16 cellular contexts compared by ENCODE assay signal in the genomic region with DNA sequence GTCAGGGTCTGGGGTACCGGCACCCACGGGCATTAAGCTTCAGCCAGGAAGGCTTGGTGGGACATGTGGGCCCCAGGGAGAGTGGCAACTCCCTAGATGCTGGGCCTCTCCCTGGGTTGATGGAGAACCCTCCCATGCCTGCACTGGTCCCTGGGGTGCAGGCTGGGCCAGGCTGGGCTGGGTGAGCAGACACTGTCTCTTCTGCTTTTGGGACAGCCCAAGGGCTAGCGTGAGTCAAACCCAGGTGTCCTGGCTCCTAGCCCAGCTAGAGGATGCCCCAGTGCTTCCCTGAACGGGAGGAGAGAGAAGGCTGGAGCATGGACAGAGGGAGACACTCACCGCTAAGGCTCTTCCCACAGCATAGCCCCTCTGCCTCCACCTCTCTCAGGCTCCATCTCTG. TPM values are rescaled to one million over a fixed set of nuclear protein-coding genes. Genes with fewer than 3 reads are reported as not detected.
A peak's percentile ranks its signal among the peaks of the same experiment; 100 is the strongest.
DNase-seq lines count a peak whose midpoint lies in the region; TF ChIP-seq lines count a peak whose summit lies in the region.
"Had no signal": no experiment of that assay in that cellular context is flagged by ENCODE, and none has a peak within 500 bp of the region (broad histone marks: within the 10 kb centered on the region; RNA-seq: fewer than 3 reads in every experiment).

No MANE protein-coding gene starts in this region.

- H3K79me2 ChIP-seq in mammary epithelial cell (ENCODE audit: insufficient read depth, low read length) (no peaks in the 10 kb centered on the region), osteoblast (ENCODE audit: insufficient read depth, low read length) (no peaks in the 10 kb centered on the region)

- no peak for TF ChIP-seq POLR2A in NB4 (IDR thresholded peaks at IDR 0.05; ENCODE audit: extremely low read depth, insufficient read length)

- H3K4me3 Mint-ChIP-seq in activated CD4-positive, alpha-beta memory T cell treated with anti-CD3 and anti-CD28 coated beads for 36 hours, result no peak overlapping the region

- H3K4me3 ChIP-seq in BLaER1 treated with 17β-estradiol and CSF1 and Interleukin-3, amounts not matched to agents 10 nM and 100 nM, result no peak overlapping the region
- H3K4me3 ChIP-seq in NB4 (ENCODE audit: low read depth, low read length), result no peak overlapping the region
- H3K4me3 ChIP-seq in mammary epithelial cell (replicated peaks in 1 of 3; ENCODE audit: insufficient read depth in 1 of 3, low read depth in 2 of 3, low read length in 3 of 3), result no peak overlapping the region
- no peak overlapping the region for H3K4me3 ChIP-seq in osteoblast (ENCODE audit: insufficient read depth, low read length)
- H3K4me3 ChIP-seq: HAP-1, SJSA1 had no signal

- H3K36me3 ChIP-seq in BLaER1 treated with 17β-estradiol and CSF1 and Interleukin-3, amounts not matched to agents 10 nM and 100 nM, result no peaks in the 10 kb centered on the region
- H3K36me3 ChIP-seq in mammary epithelial cell (ENCODE audit: insufficient read depth, low read length), result no peaks in the 10 kb centered on the region
- no peaks in the 10 kb centered on the region for H3K36me3 ChIP-seq in osteoblast (ENCODE audit: insufficient read depth, low read length)
- H3K36me3 ChIP-seq: HAP-1, SJSA1 had no signal

- TF ChIP-seq CTCF in NB4 (IDR thresholded peaks at IDR 0.05; ENCODE audit: low read depth, low read length), result no peak
- no peak for TF ChIP-seq CTCF in mammary epithelial cell (conservative IDR thresholded peaks at IDR 0.05 in 1 of 2, IDR thresholded peaks at IDR 0.05 in 1 of 2; ENCODE audit: extremely low read depth in 1 of 2, insufficient read depth in 1 of 2, low read depth in 1 of 2, low read length in 2 of 2)
- TF ChIP-seq CTCF in osteoblast (IDR thresholded peaks at IDR 0.05; ENCODE audit: extremely low read depth, low read depth, low read length), result no peak

- peaks cover 6% of the 10 kb centered on the region for H3K4me1 Mint-ChIP-seq in activated CD4-positive, alpha-beta memory T cell treated with anti-CD3 and anti-CD28 coated beads for 36 hours (ENCODE audit: low read depth)

- no peaks in the 10 kb centered on the region for H3K27me3 Mint-ChIP-seq in activated CD4-positive, alpha-beta memory T cell treated with anti-CD3 and anti-CD28 coated beads for 36 hours

- no peaks in the 10 kb centered on the region for H3K9me3 Mint-ChIP-seq in activated CD4-positive, alpha-beta memory T cell treated with anti-CD3 and anti-CD28 coated beads for 36 hours

- H2AFZ ChIP-seq in mammary epithelial cell (ENCODE audit: low read depth, low read length) (no peak overlapping the region), osteoblast (ENCODE audit: low read length) (no peak overlapping the region)

- dilution Hi-C loops in mammary epithelial cell (cut with HindIII; ENCODE audit: low sequenced_read_pairs), result loop anchor here (5.0 kb wide), 1 partner anchor 49 kb away; no protein-coding TSS in a partner anchor

- BruUV-seq in mammary epithelial cell (replicated peaks; lab: Mats Ljungman, UMichigan), result no TSS peak

- peak; percentile 90 for DNase-seq in NB4 (ENCODE audit: low read depth)
- peak; percentile 29 for DNase-seq in mammary epithelial cell
- DNase-seq in osteoblast (ENCODE audit: insufficient read length, low spot score, missing footprints), result peak; percentile 66
- no peak for DNase-seq in NCI-H1105 (lab: John Stamatoyannopoulos, UW)
- no peak for DNase-seq in activated CD4-positive, alpha-beta memory T cell treated with anti-CD3 and anti-CD28 coated beads for 36 hours
- DNase-seq in activated CD8-positive, alpha-beta memory T cell treated with anti-CD3 and anti-CD28 coated beads, Interleukin-2, amount 50 U/mL, for 4 hours, result no peak
- no peak for DNase-seq in NCI-H2029 (lab: John Stamatoyannopoulos, UW)
- DNase-seq: NCI-H1092, NCI-H1694 treated with DMSO at 0.1 percent for 48 hours, NCI-H446 treated with DMSO at 0.1 percent for 48 hours, NCI-H82 had no signal

- H3K27ac ChIP-seq in BLaER1 treated with 17β-estradiol and CSF1 and Interleukin-3, amounts not matched to agents 10 nM and 100 nM, result no peak overlapping the region
- H3K27ac ChIP-seq in mammary epithelial cell (ENCODE audit: insufficient read depth, low read depth, low read length) (no peak overlapping the region), osteoblast (ENCODE audit: low read depth, low read length) (no peak overlapping the region)
- H3K27ac ChIP-seq: C4-2B, SJSA1 had no signal

- no peaks in the 10 kb centered on the region for H3K36me3 Mint-ChIP-seq in activated CD4-positive, alpha-beta memory T cell treated with anti-CD3 and anti-CD28 coated beads for 36 hours

- peak overlapping the region in 7 of 11 experiments; percentile 22 to 61 (median 48); a peak in 14 of 22 replicates for H3K4me2 ChIP-seq in BLaER1 treated with 17β-estradiol and CSF1 and Interleukin-3, amounts not matched to agents 10 nM and 100 nM
- no peak overlapping the region for H3K4me2 ChIP-seq in mammary epithelial cell (ENCODE audit: insufficient read depth, low read depth, low read length)
- H3K4me2 ChIP-seq in osteoblast (ENCODE audit: insufficient read depth, low read length), result no peak overlapping the region

- H3K9me3 ChIP-seq in BLaER1 treated with 17β-estradiol and CSF1 and Interleukin-3, amounts not matched to agents 10 nM and 100 nM (replicated peaks in 1 of 11), result no peaks in the 10 kb centered on the region
- no peaks in the 10 kb centered on the region for H3K9me3 ChIP-seq in mammary epithelial cell (replicated peaks; ENCODE audit: insufficient read depth, low read length)
- H3K9me3 ChIP-seq in osteoblast (ENCODE audit: low read depth, low read length), result no peaks in the 10 kb centered on the region
- H3K9me3 ChIP-seq: HAP-1, SJSA1 had no signal

- H3K9ac ChIP-seq in BLaER1 treated with 17β-estradiol and CSF1 and Interleukin-3, amounts not matched to agents 10 nM and 100 nM, result peak overlapping the region in 2 of 11 experiments; percentile 36 to 38; a peak in 2 of 22 replicates
- no peak overlapping the region for H3K9ac ChIP-seq in mammary epithelial cell (ENCODE audit: insufficient read depth, low read length)

- H3K27ac Mint-ChIP-seq in activated CD4-positive, alpha-beta memory T cell treated with anti-CD3 and anti-CD28 coated beads for 36 hours, result no peak overlapping the region

- H3K4me1 ChIP-seq in BLaER1 treated with 17β-estradiol and CSF1 and Interleukin-3, amounts not matched to agents 10 nM and 100 nM, result peaks cover 0 to 13% (median 11%) of the 10 kb centered on the region in 10 experiments; a peak in 15 of 20 replicates
- peaks cover 20% of the 10 kb centered on the region for H3K4me1 ChIP-seq in mammary epithelial cell (ENCODE audit: insufficient read depth, low read length)
- no peaks in the 10 kb centered on the region for H3K4me1 ChIP-seq in osteoblast (ENCODE audit: insufficient read depth, low read length)
- H3K4me1 ChIP-seq: HAP-1, SJSA1 had no signal

- no peaks in the 10 kb centered on the region for H3K27me3 ChIP-seq in BLaER1 treated with 17β-estradiol and CSF1 and Interleukin-3, amounts not matched to agents 10 nM and 100 nM
- no peaks in the 10 kb centered on the region for H3K27me3 ChIP-seq in mammary epithelial cell (ENCODE audit: insufficient read depth, low read length)
- H3K27me3 ChIP-seq in osteoblast (ENCODE audit: insufficient read depth, low read length), result peaks cover 3% of the 10 kb centered on the region
- H3K27me3 ChIP-seq: SJSA1 had no signal

- no peaks in the 10 kb centered on the region for H4K20me1 ChIP-seq in BLaER1 treated with 17β-estradiol and CSF1 and Interleukin-3, amounts not matched to agents 10 nM and 100 nM
- H4K20me1 ChIP-seq in mammary epithelial cell (ENCODE audit: insufficient read depth, low read length), result no peaks in the 10 kb centered on the region
- no peaks in the 10 kb centered on the region for H4K20me1 ChIP-seq in osteoblast (ENCODE audit: insufficient read depth, low read length)

- intact Hi-C loops in mammary epithelial cell (cut with micrococcal nuclease), result no loop called here
- intact Hi-C loops in activated CD4-positive, alpha-beta memory T cell treated with anti-CD3 and anti-CD28 coated beads for 36 hours (cut with micrococcal nuclease), result loop anchor here (10.0 kb wide), 1 partner anchor 207 kb away; no protein-coding TSS in a partner anchor

- POLR2A ChIA-PET in activated CD4-positive, alpha-beta memory T cell treated with anti-CD3 and anti-CD28 coated beads for 36 hours (lab: Charles Lee), result interaction anchor here (0.6 kb wide), 1 partner anchor 50 kb away, joined by 3 read pairs; no protein-coding TSS in a partner anchor

- in situ Hi-C loops in mammary epithelial cell (cut with MboI; ENCODE audit: low sequenced_read_pairs in 2 of 2), result loop anchor here (5.0 kb wide), 2 partner anchors 39 to 54 kb away; a partner anchor contains a TSS

- 65% methylated on average over 4 of the region's 5 CpGs for WGBS in mammary epithelial cell (ENCODE audit: low coverage, missing lambda C conversion rate)

- CTCF ChIA-PET in mammary epithelial cell (lab: Charles Lee; ENCODE audit: low non-redundant PET), result interaction anchor here (0.5 to 0.7 kb wide), 4 partner anchors 23 to 58 kb away, joined by 3 to 5 read pairs (median 4); a partner anchor contains a TSS
- CTCF ChIA-PET in activated CD4-positive, alpha-beta memory T cell treated with anti-CD3 and anti-CD28 coated beads for 36 hours (lab: Charles Lee), result interaction anchor here (1.8 to 3.8 kb wide), 3 partner anchors 34 to 59 kb away, joined by 6 to 22 read pairs (median 8); no protein-coding TSS in a partner anchor

RNA-seq across cellular contexts. Expression of a gene that starts 5.7 kb away (rescaled TPM):
- total RNA-seq in mammary epithelial cell (under 1 TPM in 1 of 2 donors, not detected in 1; 0.56 TPM), osteoblast (0.59 TPM in 1 of 2 replicates, not detected in the other)
- polyA plus RNA-seq in mammary epithelial cell, result not detected
- not detected for polyA minus RNA-seq in mammary epithelial cell
- total RNA-seq in activated CD4-positive, alpha-beta memory T cell treated with anti-CD3 and anti-CD28 coated beads for 36 hours, result under 1 TPM; 0.12 to 0.36 TPM
- total RNA-seq: HT1080, SJSA1 had no signal

RNA-seq across cellular contexts. Expression of a gene that starts 39.3 kb away (rescaled TPM):
- total RNA-seq in mammary epithelial cell, result 10 to 100 TPM; 11.0 to 20.0 TPM
- polyA plus RNA-seq in mammary epithelial cell, result 38.7 TPM
- 50.9 TPM for polyA minus RNA-seq in mammary epithelial cell
- total RNA-seq in osteoblast, result 0.72 and 0.88 TPM in 2 replicates
- total RNA-seq in activated CD4-positive, alpha-beta memory T cell treated with anti-CD3 and anti-CD28 coated beads for 36 hours, result 10 to 100 TPM; 19.4 to 20.2 TPM
- total RNA-seq: SJSA1 had no signal

Comparison
In these comparisons a context has a peak if more than half of its experiments do, and no peak if none do; other contexts are left out.
1. H3K4me2 ChIP-seq: peak in BLaER1 treated with 17β-estradiol and CSF1 and Interleukin-3, amounts not matched to agents 10 nM and 100 nM (7 of 11); none in mammary epithelial cell (single experiment) and osteoblast (single experiment).
2. DNase-seq: peak in NB4 (single experiment), mammary epithelial cell (single experiment) and osteoblast (single experiment); none in NCI-H1105 (single experiment), activated CD4-positive, alpha-beta memory T cell treated with anti-CD3 and anti-CD28 coated beads for 36 hours (single experiment), activated CD8-positive, alpha-beta memory T cell treated with anti-CD3 and anti-CD28 coated beads, Interleukin-2, amount 50 U/mL, for 4 hours (single experiment) and NCI-H2029 (single experiment).